In the genomic region with DNA sequence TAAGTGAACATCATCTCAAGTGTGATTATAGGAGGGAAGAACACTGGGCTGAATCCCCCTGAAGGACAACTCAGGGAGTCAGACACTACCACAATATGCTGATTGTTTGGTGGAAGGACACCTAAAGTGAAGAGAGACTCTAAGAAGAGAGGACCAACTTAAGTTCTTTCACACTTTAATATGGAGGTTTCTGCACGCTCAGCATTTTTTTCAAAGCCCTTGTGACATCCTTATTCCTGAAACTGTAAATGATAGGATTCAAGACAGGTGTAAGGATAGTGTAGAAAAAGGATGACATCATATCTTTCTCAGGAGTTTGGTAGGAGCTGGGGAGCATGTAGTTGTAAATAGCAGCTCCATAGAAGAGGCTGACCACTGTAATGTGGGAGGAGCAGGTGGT, we compare ENCODE assay signal across 2 cellular contexts.
TF ChIP-seq lines count a peak whose summit lies in the region.

No MANE protein-coding gene starts in this region.

TF ChIP-seq in HEK293, 187 proteins besides CTCF, POLR2A, EP300 and RAD21:
- TF ChIP-seq SCRT1 (tag by site-specific recombination; IDR thresholded peaks at IDR 0.05; ENCODE audit: borderline replicate concordance): no peak
- TF ChIP-seq, protein P1, sequence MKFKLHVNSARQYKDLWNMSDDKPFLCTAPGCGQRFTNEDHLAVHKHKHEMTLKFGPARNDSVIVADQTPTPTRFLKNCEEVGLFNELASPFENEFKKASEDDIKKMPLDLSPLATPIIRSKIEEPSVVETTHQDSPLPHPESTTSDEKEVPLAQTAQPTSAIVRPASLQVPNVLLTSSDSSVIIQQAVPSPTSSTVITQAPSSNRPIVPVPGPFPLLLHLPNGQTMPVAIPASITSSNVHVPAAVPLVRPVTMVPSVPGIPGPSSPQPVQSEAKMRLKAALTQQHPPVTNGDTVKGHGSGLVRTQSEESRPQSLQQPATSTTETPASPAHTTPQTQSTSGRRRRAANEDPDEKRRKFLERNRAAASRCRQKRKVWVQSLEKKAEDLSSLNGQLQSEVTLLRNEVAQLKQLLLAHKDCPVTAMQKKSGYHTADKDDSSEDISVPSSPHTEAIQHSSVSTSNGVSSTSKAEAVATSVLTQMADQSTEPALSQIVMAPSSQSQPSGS (tag by site-specific recombination; IDR thresholded peaks at IDR 0.05; ENCODE audit: low read depth): 0 out of 2 replicates have a peak, but pooled peaks have one; percentile 6
- TF ChIP-seq ZNF132 (tag by site-specific recombination; IDR thresholded peaks at IDR 0.05; ENCODE audit: borderline replicate concordance): no peak

TF ChIP-seq in K562, 482 proteins besides CTCF, POLR2A, EP300 and RAD21:
- TF ChIP-seq, protein P2, sequence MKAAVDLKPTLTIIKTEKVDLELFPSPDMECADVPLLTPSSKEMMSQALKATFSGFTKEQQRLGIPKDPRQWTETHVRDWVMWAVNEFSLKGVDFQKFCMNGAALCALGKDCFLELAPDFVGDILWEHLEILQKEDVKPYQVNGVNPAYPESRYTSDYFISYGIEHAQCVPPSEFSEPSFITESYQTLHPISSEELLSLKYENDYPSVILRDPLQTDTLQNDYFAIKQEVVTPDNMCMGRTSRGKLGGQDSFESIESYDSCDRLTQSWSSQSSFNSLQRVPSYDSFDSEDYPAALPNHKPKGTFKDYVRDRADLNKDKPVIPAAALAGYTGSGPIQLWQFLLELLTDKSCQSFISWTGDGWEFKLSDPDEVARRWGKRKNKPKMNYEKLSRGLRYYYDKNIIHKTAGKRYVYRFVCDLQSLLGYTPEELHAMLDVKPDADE (conservative IDR thresholded peaks at IDR 0.05; ENCODE audit: control insufficient read depth, low read depth, low read length): no peak
- TF ChIP-seq MAFK (IDR thresholded peaks at IDR 0.05; ENCODE audit: low read length) (peak; percentile 75), TARDBP (IDR thresholded peaks at IDR 0.05) (no peak), KDM4B (IDR thresholded peaks at IDR 0.05; ENCODE audit: borderline replicate concordance in 2 of 2, low read depth in 1 of 2) (no peak), C11orf30 (IDR thresholded peaks at IDR 0.05; ENCODE audit: low read depth) (peak; percentile 45; the same call in 1 of the 2 replicates), MAFG (tag; conservative IDR thresholded peaks at IDR 0.05) (peak; percentile 75), ZNF316 (IDR thresholded peaks at IDR 0.05) (peak; percentile 56; the same call in 1 of the 2 replicates), HDAC2 (IDR thresholded peaks at IDR 0.05) (no peak), MAFF (IDR thresholded peaks at IDR 0.05; ENCODE audit: low read length) (peak; percentile 72), RFX7 (CRISPR knock-in tag; IDR thresholded peaks at IDR 0.05) (no peak), CREBBP (IDR thresholded peaks at IDR 0.05; ENCODE audit: low read depth, low read length) (no peak), TSC22D4 (tag; IDR thresholded peaks at IDR 0.05) (no peak)
- TF ChIP-seq, protein P3, sequence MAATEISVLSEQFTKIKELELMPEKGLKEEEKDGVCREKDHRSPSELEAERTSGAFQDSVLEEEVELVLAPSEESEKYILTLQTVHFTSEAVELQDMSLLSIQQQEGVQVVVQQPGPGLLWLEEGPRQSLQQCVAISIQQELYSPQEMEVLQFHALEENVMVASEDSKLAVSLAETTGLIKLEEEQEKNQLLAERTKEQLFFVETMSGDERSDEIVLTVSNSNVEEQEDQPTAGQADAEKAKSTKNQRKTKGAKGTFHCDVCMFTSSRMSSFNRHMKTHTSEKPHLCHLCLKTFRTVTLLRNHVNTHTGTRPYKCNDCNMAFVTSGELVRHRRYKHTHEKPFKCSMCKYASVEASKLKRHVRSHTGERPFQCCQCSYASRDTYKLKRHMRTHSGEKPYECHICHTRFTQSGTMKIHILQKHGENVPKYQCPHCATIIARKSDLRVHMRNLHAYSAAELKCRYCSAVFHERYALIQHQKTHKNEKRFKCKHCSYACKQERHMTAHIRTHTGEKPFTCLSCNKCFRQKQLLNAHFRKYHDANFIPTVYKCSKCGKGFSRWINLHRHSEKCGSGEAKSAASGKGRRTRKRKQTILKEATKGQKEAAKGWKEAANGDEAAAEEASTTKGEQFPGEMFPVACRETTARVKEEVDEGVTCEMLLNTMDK (IDR thresholded peaks at IDR 0.05; ENCODE audit: borderline replicate concordance, insufficient read depth, low read depth, low read length, poor library complexity, severe bottlenecking): no peak
- TF ChIP-seq, protein P4, sequence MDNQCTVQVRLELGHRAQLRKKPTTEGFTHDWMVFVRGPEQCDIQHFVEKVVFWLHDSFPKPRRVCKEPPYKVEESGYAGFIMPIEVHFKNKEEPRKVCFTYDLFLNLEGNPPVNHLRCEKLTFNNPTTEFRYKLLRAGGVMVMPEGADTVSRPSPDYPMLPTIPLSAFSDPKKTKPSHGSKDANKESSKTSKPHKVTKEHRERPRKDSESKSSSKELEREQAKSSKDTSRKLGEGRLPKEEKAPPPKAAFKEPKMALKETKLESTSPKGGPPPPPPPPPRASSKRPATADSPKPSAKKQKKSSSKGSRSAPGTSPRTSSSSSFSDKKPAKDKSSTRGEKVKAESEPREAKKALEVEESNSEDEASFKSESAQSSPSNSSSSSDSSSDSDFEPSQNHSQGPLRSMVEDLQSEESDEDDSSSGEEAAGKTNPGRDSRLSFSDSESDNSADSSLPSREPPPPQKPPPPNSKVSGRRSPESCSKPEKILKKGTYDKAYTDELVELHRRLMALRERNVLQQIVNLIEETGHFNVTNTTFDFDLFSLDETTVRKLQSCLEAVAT (IDR thresholded peaks at IDR 0.05): no peak
